16 cellular contexts compared by ENCODE assay signal in genomic region chr9:1173986-1174385, GRCh38.
DNase-seq lines count a peak whose midpoint lies in the region; TF ChIP-seq lines count a peak whose summit lies in the region.
"Had no signal": no experiment of that assay in that cellular context is flagged by ENCODE, and none has a peak within 500 bp of the region (broad histone marks: within the 10 kb centered on the region; RNA-seq: fewer than 3 reads in every experiment).

No MANE protein-coding gene starts in this region.

- TF ChIP-seq CTCF in AG09319 (IDR thresholded peaks at IDR 0.05; ENCODE audit: low read depth, low read length) = no peak

- DNase-seq in AG09319 (ENCODE audit: extremely low read depth, low read depth) = peak; percentile 3
- DNase-seq in GM04503 (ENCODE audit: low read depth) = peak; percentile 24
- DNase-seq in NCI-H748 (lab: John Stamatoyannopoulos, UW; ENCODE audit: unreplicated experiment) = peak; percentile 90
- DNase-seq in fibroblast of the conjunctiva (ENCODE audit: low read depth) = peak; percentile 64
- no peak for DNase-seq in activated naive CD4-positive, alpha-beta T cell treated with Interleukin-2 at 50 U/mL for 16 hours
- DNase-seq in C1 segment of cervical spinal cord (lab: John Stamatoyannopoulos, UW) = no peak
- no peak for DNase-seq in UCSD-AML1 (lab: John Stamatoyannopoulos, UW; ENCODE audit: unreplicated experiment)
- no peak for DNase-seq in NCI-H82 treated with DMSO at 0.1 percent for 48 hours (lab: John Stamatoyannopoulos, UW; ENCODE audit: unreplicated experiment)
- DNase-seq: AML-193; CD4-positive, CD25-positive, alpha-beta regulatory T cell; COR-L47; GF-D8; Karpas-422; NCI-H1436 treated with DMSO at 0.1 percent for 48 hours; NCI-H2029; NCI-H82 had no signal

Comparison
In these comparisons a context has a peak if more than half of its experiments do, and no peak if none do; other contexts are left out.
1. DNase-seq: peak in AG09319 (single experiment), GM04503 (single experiment), NCI-H748 (single experiment) and fibroblast of the conjunctiva (single experiment); none in activated naive CD4-positive, alpha-beta T cell treated with Interleukin-2 at 50 U/mL for 16 hours (single experiment), C1 segment of cervical spinal cord (0 of 14), UCSD-AML1 (single experiment) and NCI-H82 treated with DMSO at 0.1 percent for 48 hours (single experiment).